12 cellular contexts compared by ENCODE assay signal in genomic region chr2:10792660-10793400, GRCh38. TPM values are rescaled to one million over a fixed set of nuclear protein-coding genes. Genes with fewer than 3 reads are reported as not detected.
DNase-seq lines count a peak whose midpoint lies in the region; ATAC-seq and TF ChIP-seq lines count a peak whose summit lies in the region.
"Had no signal": no experiment of that assay in that cellular context is flagged by ENCODE, and none has a peak within 500 bp of the region (broad histone marks: within the 10 kb centered on the region; RNA-seq: fewer than 3 reads in every experiment).

No MANE protein-coding gene starts in this region.

- H3K9me2 ChIP-seq in OCI-LY7 (ENCODE audit: insufficient read depth, low read length): no peaks in the 10 kb centered on the region

- H3K4me1 Mint-ChIP-seq in activated naive CD4-positive, alpha-beta T cell treated with anti-CD3 and anti-CD28 coated beads, Interleukin-2, amount 50 U/mL, for 24 hours: peaks cover 17% of the 10 kb centered on the region
- no peaks in the 10 kb centered on the region for H3K4me1 Mint-ChIP-seq in endodermal cell
- H3K4me1 Mint-ChIP-seq in stimulated activated effector memory CD8-positive, alpha-beta T cell treated with anti-CD3 and anti-CD28 coated beads, Interleukin-12 subunit alpha, Interleukin-12 subunit beta, amount 100 ng/mL, for 72 hours: peaks cover 44% of the 10 kb centered on the region

- peak overlapping the region; percentile 59 for H3K27ac Mint-ChIP-seq in activated naive CD4-positive, alpha-beta T cell treated with anti-CD3 and anti-CD28 coated beads, Interleukin-2, amount 50 U/mL, for 24 hours
- H3K27ac Mint-ChIP-seq in endodermal cell: no peak overlapping the region
- H3K27ac Mint-ChIP-seq in stimulated activated effector memory CD8-positive, alpha-beta T cell treated with anti-CD3 and anti-CD28 coated beads, Interleukin-12 subunit alpha, Interleukin-12 subunit beta, amount 100 ng/mL, for 72 hours: peak overlapping the region; percentile 89

- H4K20me1 ChIP-seq in OCI-LY7 (ENCODE audit: insufficient read depth, low read length): 0 out of 2 replicates have a peak, but pooled peaks cover 5% of the 10 kb centered on the region

- no peak overlapping the region for H2AFZ ChIP-seq in OCI-LY7 (ENCODE audit: low read length)

- H3K9me3 ChIP-seq in OCI-LY7 (ENCODE audit: low read length) (no peaks in the 10 kb centered on the region), endodermal cell (ENCODE audit: control insufficient read depth, low read length) (no peaks in the 10 kb centered on the region)

- H3K9me3 Mint-ChIP-seq in activated naive CD4-positive, alpha-beta T cell treated with anti-CD3 and anti-CD28 coated beads, Interleukin-2, amount 50 U/mL, for 24 hours: no peaks in the 10 kb centered on the region
- no peaks in the 10 kb centered on the region for H3K9me3 Mint-ChIP-seq in endodermal cell
- H3K9me3 Mint-ChIP-seq in stimulated activated effector memory CD8-positive, alpha-beta T cell treated with anti-CD3 and anti-CD28 coated beads, Interleukin-12 subunit alpha, Interleukin-12 subunit beta, amount 100 ng/mL, for 72 hours: no peaks in the 10 kb centered on the region

- BruUV-seq in OCI-LY7 (replicated peaks; lab: Mats Ljungman, UMichigan): no TSS peak

- intact Hi-C loops in OCI-LY7 (cut with micrococcal nuclease; ENCODE audit: unreplicated experiment): no loop called here

- no peak overlapping the region for H3K27ac ChIP-seq in OCI-LY7 (ENCODE audit: low read depth, low read length, poor library complexity, severe bottlenecking)
- H3K27ac ChIP-seq in endodermal cell (ENCODE audit: low read depth, low read length): no peak overlapping the region

- no peak for ATAC-seq in stimulated activated effector memory CD8-positive, alpha-beta T cell treated with anti-CD3 and anti-CD28 coated beads, Interleukin-12 subunit alpha, Interleukin-12 subunit beta, amount 100 ng/mL, for 72 hours
- no peak for ATAC-seq in GM21381 (IDR thresholded peaks at IDR 0.05; ENCODE audit: unreplicated experiment)
- no peak for ATAC-seq in HG03469 (IDR thresholded peaks at IDR 0.05; ENCODE audit: unreplicated experiment)

- TF ChIP-seq CTCF in OCI-LY7 (conservative IDR thresholded peaks at IDR 0.05; ENCODE audit: low read length): peak; percentile 32; the same call in 1 of the 2 replicates
- peak; percentile 57 for TF ChIP-seq CTCF in endodermal cell (conservative IDR thresholded peaks at IDR 0.05)

- H3K27me3 Mint-ChIP-seq in activated naive CD4-positive, alpha-beta T cell treated with anti-CD3 and anti-CD28 coated beads, Interleukin-2, amount 50 U/mL, for 24 hours: no peaks in the 10 kb centered on the region
- H3K27me3 Mint-ChIP-seq in endodermal cell (ENCODE audit: insufficient read depth): no peaks in the 10 kb centered on the region

- no peaks in the 10 kb centered on the region for H3K79me2 ChIP-seq in OCI-LY7 (ENCODE audit: insufficient read depth, low read depth, low read length)

- H3K27me3 ChIP-seq in endodermal cell (ENCODE audit: control insufficient read depth, insufficient read depth, low read length, poor library complexity, severe bottlenecking): no peaks in the 10 kb centered on the region

- H3K4me1 ChIP-seq in OCI-LY7 (ENCODE audit: insufficient read depth, low read length, poor library complexity, severe bottlenecking) (no peaks in the 10 kb centered on the region), endodermal cell (ENCODE audit: control insufficient read depth, insufficient read depth, low read length) (no peaks in the 10 kb centered on the region)

- CTCF ChIA-PET in OCI-LY7 (lab: Charles Lee; ENCODE audit: unreplicated experiment): no interaction called here

- H3K9ac ChIP-seq in endodermal cell (ENCODE audit: extremely low read depth, low read length, poor library complexity, severe bottlenecking): no peak overlapping the region

- H3K4me3 ChIP-seq in OCI-LY7 (ENCODE audit: low read depth, low read length, poor library complexity, severe bottlenecking) (no peak overlapping the region), endodermal cell (ENCODE audit: low read length) (no peak overlapping the region)

- WGBS in endodermal cell (ENCODE audit: insufficient coverage in 1 of 2, insufficient read length in 1 of 2), 2 experiments: 91 to 92% methylated on average over 13 to 17 of the region's 17 CpGs

- POLR2A ChIA-PET in OCI-LY7 (lab: Charles Lee): interaction anchor here (0.7 kb wide), 1 partner anchor 717 kb away, joined by 3 read pairs; no protein-coding TSS in a partner anchor

- no peak overlapping the region for H3K4me2 ChIP-seq in OCI-LY7 (ENCODE audit: low read length)

- DNase-seq in activated naive CD4-positive, alpha-beta T cell treated with anti-CD3 and anti-CD28 coated beads, Interleukin-2, amount 50 U/mL, for 16 hours: no peak
- DNase-seq in OCI-LY7 (ENCODE audit: low spot score) (no peak), endodermal cell (peak; percentile 74), A172 (ENCODE audit: low spot score) (no peak)
- DNase-seq in stimulated activated effector memory CD8-positive, alpha-beta T cell treated with anti-CD3 and anti-CD28 coated beads, Interleukin-12 subunit alpha, Interleukin-12 subunit beta, amount 100 ng/mL, for 72 hours (ENCODE audit: low spot score in 2 of 2): no peak
- DNase-seq: Karpas-422; NCI-H2029; stimulated activated CD4-positive, alpha-beta T cell treated with anti-CD3 and anti-CD28 coated beads, Interleukin-2, amount 100 ng/mL, for 24 hours; stimulated activated naive CD4-positive, alpha-beta T cell had no signal

- peaks cover 94% of the 10 kb centered on the region for H3K36me3 ChIP-seq in OCI-LY7 (ENCODE audit: insufficient read depth, low read length)
- peaks cover 96% of the 10 kb centered on the region for H3K36me3 ChIP-seq in endodermal cell (ENCODE audit: control insufficient read depth, insufficient read depth, low read length)

- H3K4me3 Mint-ChIP-seq in activated naive CD4-positive, alpha-beta T cell treated with anti-CD3 and anti-CD28 coated beads, Interleukin-2, amount 50 U/mL, for 24 hours: no peak overlapping the region
- no peak overlapping the region for H3K4me3 Mint-ChIP-seq in endodermal cell
- no peak overlapping the region for H3K4me3 Mint-ChIP-seq in stimulated activated effector memory CD8-positive, alpha-beta T cell treated with anti-CD3 and anti-CD28 coated beads, Interleukin-12 subunit alpha, Interleukin-12 subunit beta, amount 100 ng/mL, for 72 hours

- peaks cover 14% of the 10 kb centered on the region for H3K36me3 Mint-ChIP-seq in activated naive CD4-positive, alpha-beta T cell treated with anti-CD3 and anti-CD28 coated beads, Interleukin-2, amount 50 U/mL, for 24 hours
- H3K36me3 Mint-ChIP-seq in endodermal cell (ENCODE audit: low read depth): peaks cover 95% of the 10 kb centered on the region
- peaks cover 100% of the 10 kb centered on the region for H3K36me3 Mint-ChIP-seq in stimulated activated effector memory CD8-positive, alpha-beta T cell treated with anti-CD3 and anti-CD28 coated beads, Interleukin-12 subunit alpha, Interleukin-12 subunit beta, amount 100 ng/mL, for 72 hours

RNA-seq across cellular contexts. Expression of gene PDIA6, which starts 19.8 kb away (rescaled TPM):
- total RNA-seq in OCI-LY7 (2014; rRNA removed; shearing (Covaris generic)): 171 and 192 TPM in 2 replicates
- total RNA-seq in OCI-LY7 (2022): 132 and 150 TPM in 2 replicates
- 100 to 1,000 TPM; 402 to 408 TPM for total RNA-seq in endodermal cell
- 325 TPM for polyA plus RNA-seq in endodermal cell (2013, experiment 1 of 2)
- 329 TPM for polyA plus RNA-seq in endodermal cell (2013, experiment 2 of 2)
- total RNA-seq in A172 (2014; rRNA removed; shearing (Covaris generic)): 418 and 492 TPM in 2 replicates
